In genomic region chr6:166907373-166907841, GRCh38 we compare ENCODE assay signal across 9 cellular contexts. TPM values are rescaled to one million over a fixed set of nuclear protein-coding genes. Genes with fewer than 3 reads are reported as not detected.
DNase-seq lines count a peak whose midpoint lies in the region; ATAC-seq and TF ChIP-seq lines count a peak whose summit lies in the region.
"Had no signal": no experiment of that assay in that cellular context is flagged by ENCODE, and none has a peak within 500 bp of the region (broad histone marks: within the 10 kb centered on the region; RNA-seq: fewer than 3 reads in every experiment).

No MANE protein-coding gene starts in this region.

- TF ChIP-seq CTCF in GM12865 (IDR thresholded peaks at IDR 0.05; ENCODE audit: insufficient read depth, low read depth, low read length, missing control alignments) (no peak), PC-9 (conservative IDR thresholded peaks at IDR 0.05) (no peak), WERI-Rb-1 (IDR thresholded peaks at IDR 0.05; ENCODE audit: low read depth, low read length) (no peak)

- peak overlapping the region; percentile 36 for H3K27ac Mint-ChIP-seq in activated CD4-positive, alpha-beta memory T cell treated with anti-CD3 and anti-CD28 coated beads, Interleukin-2, amount 10 ng/mL, durations not matched to agents 7 days and 5 days

- BruUV-seq in PC-9 (replicated peaks; lab: Mats Ljungman, UMichigan), result no TSS peak

- H3K9me2 ChIP-seq in PC-9 (ENCODE audit: insufficient read depth), result no peaks in the 10 kb centered on the region

- H3K27ac ChIP-seq in PC-9, result no peak overlapping the region
- H3K27ac ChIP-seq in WERI-Rb-1, result no peak overlapping the region

- DNase-seq in GM12865 (ENCODE audit: low read depth) (peak; percentile 81), PC-9 (no peak), WERI-Rb-1 (no peak)
- DNase-seq in activated CD4-positive, alpha-beta memory T cell treated with anti-CD3 and anti-CD28 coated beads, Interleukin-2, amount 10 ng/mL, durations not matched to agents 7 days and 5 days, result peak; percentile 30
- no peak for DNase-seq in stimulated activated CD4-positive, alpha-beta T cell treated with anti-CD3 and anti-CD28 coated beads, Interleukin-12 subunit alpha, Interleukin-12 subunit beta, amount 100 ng/mL, for 4 hours
- no peak for DNase-seq in activated CD4-positive, alpha-beta T cell treated with anti-CD3 and anti-CD28 coated beads for 4 hours
- DNase-seq: NCI-H524 had no signal

- H3F3A ChIP-seq in PC-9 (ENCODE audit: insufficient read depth, low read depth), result no peaks in the 10 kb centered on the region

- no peaks in the 10 kb centered on the region for H3K9me3 ChIP-seq in PC-9 (ENCODE audit: insufficient read depth, low read depth)
- no peaks in the 10 kb centered on the region for H3K9me3 ChIP-seq in WERI-Rb-1 (ENCODE audit: severe bottlenecking)

- peak; percentile 85 for ATAC-seq in GM19452 (IDR thresholded peaks at IDR 0.05; ENCODE audit: unreplicated experiment)
- ATAC-seq in HG03139 (IDR thresholded peaks at IDR 0.05; ENCODE audit: unreplicated experiment), result peak; percentile 95

- no peak overlapping the region for H3K4me2 ChIP-seq in PC-9

- intact Hi-C loops in PC-9 (cut with micrococcal nuclease; ENCODE audit: unreplicated experiment), result no loop called here

- H3K27me3 Mint-ChIP-seq in activated CD4-positive, alpha-beta memory T cell treated with anti-CD3 and anti-CD28 coated beads, Interleukin-2, amount 10 ng/mL, durations not matched to agents 7 days and 5 days, result no peaks in the 10 kb centered on the region

- H3K4me1 ChIP-seq in PC-9 (replicated peaks; ENCODE audit: insufficient read depth), result no peaks in the 10 kb centered on the region

- no peak overlapping the region for H2AFZ ChIP-seq in PC-9

- H3K36me3 ChIP-seq in PC-9 (ENCODE audit: low read depth) (no peaks in the 10 kb centered on the region), WERI-Rb-1 (no peaks in the 10 kb centered on the region)

- POLR2A ChIA-PET in activated CD4-positive, alpha-beta memory T cell treated with anti-CD3 and anti-CD28 coated beads, Interleukin-2, amount 10 ng/mL, durations not matched to agents 7 days and 5 days (lab: Charles Lee), result interaction anchor here (0.8 to 2.4 kb wide), 3 partner anchors 20 to 49 kb away, joined by 3 to 9 read pairs (median 3); partner anchors contain the start of gene RNASET2
- POLR2A ChIA-PET in PC-9 (lab: Charles Lee; ENCODE audit: unreplicated experiment), result no interaction called here

- H3K9me3 Mint-ChIP-seq in activated CD4-positive, alpha-beta memory T cell treated with anti-CD3 and anti-CD28 coated beads, Interleukin-2, amount 10 ng/mL, durations not matched to agents 7 days and 5 days, result peaks cover 4% of the 10 kb centered on the region

- no peaks in the 10 kb centered on the region for H4K20me1 ChIP-seq in PC-9 (ENCODE audit: insufficient read depth)

- CTCF ChIA-PET in activated CD4-positive, alpha-beta memory T cell treated with anti-CD3 and anti-CD28 coated beads, Interleukin-2, amount 10 ng/mL, durations not matched to agents 7 days and 5 days (lab: Charles Lee), result no interaction called here
- CTCF ChIA-PET in PC-9 (lab: Charles Lee), result no interaction called here

- no peak overlapping the region for H3K4me3 Mint-ChIP-seq in activated CD4-positive, alpha-beta memory T cell treated with anti-CD3 and anti-CD28 coated beads, Interleukin-2, amount 10 ng/mL, durations not matched to agents 7 days and 5 days

- H3K4me1 Mint-ChIP-seq in activated CD4-positive, alpha-beta memory T cell treated with anti-CD3 and anti-CD28 coated beads, Interleukin-2, amount 10 ng/mL, durations not matched to agents 7 days and 5 days, result peaks cover 37% of the 10 kb centered on the region

- H3K27me3 ChIP-seq in PC-9 (ENCODE audit: insufficient read depth, low read depth) (no peaks in the 10 kb centered on the region), WERI-Rb-1 (ENCODE audit: insufficient read depth, low read depth, severe bottlenecking) (no peaks in the 10 kb centered on the region)

- H3K36me3 Mint-ChIP-seq in activated CD4-positive, alpha-beta memory T cell treated with anti-CD3 and anti-CD28 coated beads, Interleukin-2, amount 10 ng/mL, durations not matched to agents 7 days and 5 days (ENCODE audit: low read depth), result peaks cover 5% of the 10 kb centered on the region

- H3K4me3 ChIP-seq in GM12865 (ENCODE audit: low read depth, low read length) (peak overlapping the region; percentile 1), PC-9 (no peak overlapping the region), WERI-Rb-1 (ENCODE audit: low read depth, low read length) (no peak overlapping the region)

- no peaks in the 10 kb centered on the region for H3K79me2 ChIP-seq in PC-9 (ENCODE audit: low read depth)

RNA-seq across cellular contexts. Expression of gene RNASET2, which starts 48.9 kb away (rescaled TPM):
- 100 to 1,000 TPM; 107 to 112 TPM for total RNA-seq in activated CD4-positive, alpha-beta memory T cell treated with anti-CD3 and anti-CD28 coated beads, Interleukin-2, amount 10 ng/mL, durations not matched to agents 7 days and 5 days
- 16.3 and 20.1 TPM in 2 replicates for total RNA-seq in PC-9 (2021)

Comparison
In these comparisons a context has a peak if more than half of its experiments do, and no peak if none do; other contexts are left out.
1. DNase-seq: peak in GM12865 (single experiment) and activated CD4-positive, alpha-beta memory T cell treated with anti-CD3 and anti-CD28 coated beads, Interleukin-2, amount 10 ng/mL, durations not matched to agents 7 days and 5 days (single experiment); none in PC-9 (0 of 2), stimulated activated CD4-positive, alpha-beta T cell treated with anti-CD3 and anti-CD28 coated beads, Interleukin-12 subunit alpha, Interleukin-12 subunit beta, amount 100 ng/mL, for 4 hours (single experiment), WERI-Rb-1 (single experiment) and activated CD4-positive, alpha-beta T cell treated with anti-CD3 and anti-CD28 coated beads for 4 hours (0 of 2).